In the genomic region with DNA sequence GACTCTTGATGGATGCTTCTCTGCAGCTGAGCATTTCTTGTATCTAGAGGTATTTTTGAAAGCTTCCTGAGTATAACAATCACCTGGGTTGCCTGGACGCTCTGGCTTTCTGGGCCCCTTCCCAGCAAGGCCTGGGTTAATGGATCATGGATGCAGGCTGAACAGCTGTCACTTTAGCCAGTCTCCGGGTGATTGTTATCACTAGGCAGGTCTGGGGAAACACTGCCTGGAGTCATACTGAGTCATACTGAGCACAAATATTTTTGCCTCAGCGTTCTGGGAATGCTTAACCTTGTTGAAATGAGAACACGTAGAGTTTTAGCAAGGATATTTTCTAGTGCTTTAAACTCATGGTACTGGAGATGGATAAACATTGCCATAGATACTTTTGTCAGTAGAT, we compare ENCODE assay signal across 11 cellular contexts.
DNase-seq lines count a peak whose midpoint lies in the region; ATAC-seq, FAIRE-seq and TF ChIP-seq lines count a peak whose summit lies in the region.
"Had no signal": no experiment of that assay in that cellular context is flagged by ENCODE, and none has a peak within 500 bp of the region (broad histone marks: within the 10 kb centered on the region; RNA-seq: fewer than 3 reads in every experiment).

No MANE protein-coding gene starts in this region.

- no peak overlapping the region for H2BK12ac ChIP-seq in neuronal stem cell (ENCODE audit: low read length)

- H3K9me3 Mint-ChIP-seq in Caco-2 (ENCODE audit: unreplicated experiment), result no peaks in the 10 kb centered on the region
- no peaks in the 10 kb centered on the region for H3K9me3 Mint-ChIP-seq in activated CD4-positive, alpha-beta T cell treated with anti-CD3 and anti-CD28 coated beads for 36 hours (ENCODE audit: low read depth)
- H3K9me3 Mint-ChIP-seq: T-helper 1 cell treated with Interleukin-12 subunit alpha and Interleukin-12 subunit beta and Interleukin-4 antibody, amounts not matched to agents 30 μg/mL and 1 μg/mL, for 36 hours had no signal

- CTCF ChIA-PET in Caco-2 (lab: Charles Lee), result interaction anchor here (1.4 to 2.9 kb wide), 4 partner anchors 13 to 149 kb away, joined by 4 to 24 read pairs (median 8); no protein-coding TSS in a partner anchor
- CTCF ChIA-PET in endothelial cell of umbilical vein (lab: Charles Lee), result interaction anchor here (1.0 to 3.7 kb wide), 9 partner anchors 13 to 1418 kb away, joined by 3 to 38 read pairs (median 13); no protein-coding TSS in a partner anchor
- CTCF ChIA-PET in activated CD4-positive, alpha-beta T cell treated with anti-CD3 and anti-CD28 coated beads for 36 hours (lab: Charles Lee), result interaction anchor here (0.7 to 2.5 kb wide), 3 partner anchors 11 to 514 kb away, joined by 3 to 14 read pairs (median 6); no protein-coding TSS in a partner anchor

- intact Hi-C loops in Caco-2 (cut with micrococcal nuclease; ENCODE audit: unreplicated experiment) (loop anchor here (1.0 kb wide), 2 partner anchors 13 to 149 kb away; no protein-coding TSS in a partner anchor), endothelial cell of umbilical vein (cut with micrococcal nuclease) (loop anchor here (2.0 to 10.0 kb wide), 4 partner anchors 42 to 753 kb away; partner anchors contain the start of gene MBTPS2)
- intact Hi-C loops in activated CD4-positive, alpha-beta T cell treated with anti-CD3 and anti-CD28 coated beads for 36 hours (cut with DNase I, micrococcal nuclease), result no loop called here

- H3K4me1 Mint-ChIP-seq in Caco-2 (ENCODE audit: low read depth, unreplicated experiment), result peaks cover 10% of the 10 kb centered on the region
- H3K4me1 Mint-ChIP-seq in activated CD4-positive, alpha-beta T cell treated with anti-CD3 and anti-CD28 coated beads for 36 hours, result peaks cover 15% of the 10 kb centered on the region

- no peak overlapping the region for H2BK15ac ChIP-seq in neuronal stem cell (ENCODE audit: low read length)

- H3K4me3 Mint-ChIP-seq in Caco-2 (ENCODE audit: unreplicated experiment), result peak overlapping the region; percentile 57
- H3K4me3 Mint-ChIP-seq in activated CD4-positive, alpha-beta T cell treated with anti-CD3 and anti-CD28 coated beads for 36 hours, result no peak overlapping the region
- H3K4me3 Mint-ChIP-seq: activated naive CD8-positive, alpha-beta T cell; T-helper 1 cell treated with Interleukin-12 subunit alpha and Interleukin-12 subunit beta and Interleukin-4 antibody, amounts not matched to agents 30 μg/mL and 1 μg/mL, for 36 hours had no signal

- H3K4me2 ChIP-seq in endothelial cell of umbilical vein (ENCODE audit: insufficient read depth, low read length) (peak overlapping the region; percentile 80), neuronal stem cell (ENCODE audit: insufficient read depth, low read length, poor library complexity, severe bottlenecking) (no peak overlapping the region)

- no peak overlapping the region for H3K23ac ChIP-seq in neuronal stem cell (ENCODE audit: low read depth, low read length, poor library complexity)

- no peaks in the 10 kb centered on the region for H3K27me3 ChIP-seq in Caco-2 (replicated peaks; ENCODE audit: control insufficient read depth, insufficient read depth, low read length)
- H3K27me3 ChIP-seq in endothelial cell of umbilical vein (ENCODE audit: control insufficient read depth in 2 of 2, insufficient read depth in 2 of 2, low read length in 2 of 2), result no peaks in the 10 kb centered on the region
- no peaks in the 10 kb centered on the region for H3K27me3 ChIP-seq in neuronal stem cell (ENCODE audit: control insufficient read depth in 3 of 3, insufficient read depth in 3 of 3, low read depth in 1 of 3, low read length in 3 of 3)

- H3K79me1 ChIP-seq in neuronal stem cell (ENCODE audit: low read depth, low read length), result no peaks in the 10 kb centered on the region

- no peak overlapping the region for H3K4ac ChIP-seq in neuronal stem cell (ENCODE audit: low read length)

- no peaks in the 10 kb centered on the region for H4K20me1 ChIP-seq in endothelial cell of umbilical vein (replicated peaks; ENCODE audit: control insufficient read depth, extremely low read depth, insufficient read depth, low read length)

- H3K27ac ChIP-seq in endothelial cell of umbilical vein (ENCODE audit: insufficient read depth, low read depth, low read length) (peak overlapping the region; percentile 61), neuronal stem cell (replicated peaks; ENCODE audit: low read length) (no peak overlapping the region)

- no peak overlapping the region for H2BK120ac ChIP-seq in neuronal stem cell (ENCODE audit: low read depth, low read length)

- ATAC-seq in activated CD4-positive, alpha-beta T cell treated with anti-CD3 and anti-CD28 coated beads for 36 hours, result no peak
- no peak for ATAC-seq in GM21447 (IDR thresholded peaks at IDR 0.05; ENCODE audit: unreplicated experiment)

- BruUV-seq in Caco-2 (replicated peaks; lab: Mats Ljungman, UMichigan), result no TSS peak
- BruUV-seq in endothelial cell of umbilical vein (replicated peaks; lab: Mats Ljungman, UMichigan), result no TSS peak

- no peak for TF ChIP-seq POLR2A in endothelial cell of umbilical vein (IDR thresholded peaks at IDR 0.05; ENCODE audit: low read depth, low read length)

- H2AFZ ChIP-seq in endothelial cell of umbilical vein (ENCODE audit: low read depth, low read length), result no peak overlapping the region
- peak overlapping the region; percentile 68 for H2AFZ ChIP-seq in neuronal stem cell (ENCODE audit: low read length)

- H4K91ac ChIP-seq in neuronal stem cell (ENCODE audit: low read depth, low read length, poor library complexity), result no peak overlapping the region

- H2AK5ac ChIP-seq in neuronal stem cell (ENCODE audit: low read depth, low read length), result no peak overlapping the region

- no peak overlapping the region for H3K14ac ChIP-seq in neuronal stem cell (ENCODE audit: low read length)

- no peaks in the 10 kb centered on the region for H3K9me3 ChIP-seq in Caco-2
- H3K9me3 ChIP-seq in endothelial cell of umbilical vein (replicated peaks; ENCODE audit: control insufficient read depth, insufficient read depth, low read length), result no peaks in the 10 kb centered on the region
- no peaks in the 10 kb centered on the region for H3K9me3 ChIP-seq in neuronal stem cell (replicated peaks in 1 of 2; ENCODE audit: control insufficient read depth in 2 of 2, insufficient read depth in 1 of 2, low read depth in 1 of 2, low read length in 2 of 2)

- H3K9me1 ChIP-seq in endothelial cell of umbilical vein (replicated peaks; ENCODE audit: control insufficient read depth, extremely low read depth, insufficient read depth, low read length), result no peaks in the 10 kb centered on the region

- no peak overlapping the region for H4K8ac ChIP-seq in neuronal stem cell (ENCODE audit: low read depth, low read length)

- TF ChIP-seq CTCF in Caco-2 (IDR thresholded peaks at IDR 0.05; ENCODE audit: insufficient read depth in 1 of 2, low read depth in 1 of 2, low read length in 1 of 2, severe bottlenecking in 1 of 2, unreplicated experiment in 1 of 2) (no peak), endothelial cell of umbilical vein (IDR thresholded peaks at IDR 0.05; ENCODE audit: extremely low read depth in 1 of 2, insufficient read depth in 1 of 2, low read depth in 1 of 2, low read length in 2 of 2) (no peak)

- peaks cover 18% of the 10 kb centered on the region for H3K4me1 ChIP-seq in Caco-2
- peaks cover 18% of the 10 kb centered on the region for H3K4me1 ChIP-seq in endothelial cell of umbilical vein (ENCODE audit: control insufficient read depth, extremely low read depth, insufficient read depth, low read length)
- peaks cover 2 to 12% of the 10 kb centered on the region in 2 donors for H3K4me1 ChIP-seq in neuronal stem cell (ENCODE audit: control insufficient read depth in 2 of 2, insufficient read depth in 1 of 2, low read depth in 1 of 2, low read length in 2 of 2)

- H3K27me3 Mint-ChIP-seq in Caco-2 (ENCODE audit: insufficient read depth, unreplicated experiment), result no peaks in the 10 kb centered on the region
- H3K27me3 Mint-ChIP-seq in activated CD4-positive, alpha-beta T cell treated with anti-CD3 and anti-CD28 coated beads for 36 hours, result no peaks in the 10 kb centered on the region
- H3K27me3 Mint-ChIP-seq: activated naive CD8-positive, alpha-beta T cell had no signal

- FAIRE-seq in endothelial cell of umbilical vein (lab: Jason Lieb, UNC), result no peak

- dilution Hi-C loops in endothelial cell of umbilical vein (cut with MboI; ENCODE audit: extremely low pct_ligation_motif_present, low sequenced_read_pairs), result no loop called here

- H3K27ac Mint-ChIP-seq in Caco-2 (ENCODE audit: unreplicated experiment), result peak overlapping the region; percentile 77
- H3K27ac Mint-ChIP-seq in activated CD4-positive, alpha-beta T cell treated with anti-CD3 and anti-CD28 coated beads for 36 hours, result no peak overlapping the region
- H3K27ac Mint-ChIP-seq: activated naive CD8-positive, alpha-beta T cell; T-helper 1 cell treated with Interleukin-12 subunit alpha and Interleukin-12 subunit beta and Interleukin-4 antibody, amounts not matched to agents 30 μg/mL and 1 μg/mL, for 36 hours had no signal

- no peak overlapping the region for H3K18ac ChIP-seq in neuronal stem cell (ENCODE audit: low read length)

- H3K4me3 ChIP-seq in Caco-2 (ENCODE audit: low read depth, low read length) (no peak overlapping the region), endothelial cell of umbilical vein (replicated peaks in 1 of 3; ENCODE audit: insufficient read depth in 1 of 3, low read depth in 1 of 3, low read length in 3 of 3) (no peak overlapping the region), neuronal stem cell (ENCODE audit: low read length in 2 of 2) (no peak overlapping the region)

- peak overlapping the region; percentile 39 for H3K9ac ChIP-seq in endothelial cell of umbilical vein (replicated peaks; ENCODE audit: extremely low read depth, insufficient read depth, low read length)
- H3K9ac ChIP-seq in neuronal stem cell (ENCODE audit: low read depth, low read length, poor library complexity), result no peak overlapping the region

- H3K36me3 ChIP-seq in Caco-2 (ENCODE audit: control insufficient read depth, insufficient read depth, low read length) (no peaks in the 10 kb centered on the region), endothelial cell of umbilical vein (ENCODE audit: control insufficient read depth in 2 of 2, extremely low read depth in 1 of 2, insufficient read depth in 2 of 2, low read length in 2 of 2) (no peaks in the 10 kb centered on the region), neuronal stem cell (replicated peaks in 1 of 2; ENCODE audit: control insufficient read depth in 2 of 2, insufficient read depth in 2 of 2, low read length in 2 of 2) (no peaks in the 10 kb centered on the region)

- DNase-seq in Caco-2, result peak; percentile 52 to 66
- peak; percentile 52 for DNase-seq in NCI-H460 (ENCODE audit: extremely low read depth, low read depth)
- DNase-seq in endothelial cell of umbilical vein (ENCODE audit: low read depth, low spot score), result peak; percentile 73
- DNase-seq in neuronal stem cell (ENCODE audit: low spot score), result no peak
- no peak for DNase-seq in activated CD4-positive, alpha-beta T cell treated with anti-CD3 and anti-CD28 coated beads for 36 hours
- no peak for DNase-seq in retina
- no peak for DNase-seq in activated CD8-positive, alpha-beta memory T cell treated with anti-CD3 and anti-CD28 coated beads, Interleukin-2, amount 50 U/mL, for 48 hours
- DNase-seq: H7 had no signal

- H3K79me2 ChIP-seq in endothelial cell of umbilical vein (ENCODE audit: control insufficient read depth, insufficient read depth, low read length), result no peaks in the 10 kb centered on the region

- H3K36me3 Mint-ChIP-seq in Caco-2 (ENCODE audit: insufficient read depth, unreplicated experiment), result peaks cover 5% of the 10 kb centered on the region
- no peaks in the 10 kb centered on the region for H3K36me3 Mint-ChIP-seq in activated CD4-positive, alpha-beta T cell treated with anti-CD3 and anti-CD28 coated beads for 36 hours (ENCODE audit: low read depth)
- H3K36me3 Mint-ChIP-seq: activated naive CD8-positive, alpha-beta T cell had no signal

- WGBS in neuronal stem cell (ENCODE audit: extremely low coverage in 2 of 2, insufficient read length in 2 of 2, insufficient replicate concordance in 1 of 2), 2 donors, result no CpG with 5 or more reads among the region's 4 CpGs

- POLR2A ChIA-PET in Caco-2 (lab: Charles Lee) (no interaction called here), endothelial cell of umbilical vein (lab: Charles Lee) (no interaction called here)
- POLR2A ChIA-PET in activated CD4-positive, alpha-beta T cell treated with anti-CD3 and anti-CD28 coated beads for 36 hours (lab: Charles Lee), result no interaction called here

- no peak overlapping the region for H2BK5ac ChIP-seq in neuronal stem cell (ENCODE audit: low read length)

Comparison
In these comparisons a context has a peak if more than half of its experiments do, and no peak if none do; other contexts are left out.
1. DNase-seq: peak in Caco-2 (2 of 2), NCI-H460 (single experiment) and endothelial cell of umbilical vein (single experiment); none in neuronal stem cell (single experiment), activated CD4-positive, alpha-beta T cell treated with anti-CD3 and anti-CD28 coated beads for 36 hours (single experiment), retina (single experiment) and activated CD8-positive, alpha-beta memory T cell treated with anti-CD3 and anti-CD28 coated beads, Interleukin-2, amount 50 U/mL, for 48 hours (single experiment).
2. intact Hi-C loops: an anchor here in Caco-2 (1.0 kb wide) and endothelial cell of umbilical vein (2.0 to 10.0 kb wide); none called in activated CD4-positive, alpha-beta T cell treated with anti-CD3 and anti-CD28 coated beads for 36 hours.